In the genomic region with DNA sequence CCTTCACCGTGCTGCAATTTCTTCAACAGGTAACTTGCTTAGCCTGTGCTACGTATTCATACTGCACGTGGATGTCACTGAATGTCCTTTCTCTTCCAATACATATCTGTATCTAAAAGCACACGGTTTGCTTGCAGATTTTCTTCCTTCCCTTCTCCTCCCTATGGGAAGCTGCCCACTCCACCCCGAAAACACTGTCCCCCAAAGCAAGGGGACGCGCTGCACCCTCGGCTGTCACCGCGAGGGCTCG, we compare ENCODE assay signal across 8 cellular contexts. TPM values are rescaled to one million over a fixed set of nuclear protein-coding genes. Genes with fewer than 3 reads are reported as not detected.
A peak's percentile ranks its signal among the peaks of the same experiment; 100 is the strongest.
DNase-seq lines count a peak whose midpoint lies in the region; ATAC-seq and TF ChIP-seq lines count a peak whose summit lies in the region.

No MANE protein-coding gene starts in this region.

- DNase-seq in A172 (ENCODE audit: low spot score) (peak; percentile 36), NCI-H2081 treated with DMSO at 0.1 percent for 48 hours (lab: John Stamatoyannopoulos, UW) (peak; percentile 29), astrocyte of the spinal cord (ENCODE audit: low read depth, low spot score) (peak; percentile 50), testis (no peak), HT-29 (ENCODE audit: low spot score) (no peak)

- H3K27ac ChIP-seq in layer of hippocampus (ENCODE audit: low read depth, low read length) (peak overlapping the region; percentile 96), testis (peak overlapping the region; percentile 95 to 99)

- no peaks in the 10 kb centered on the region for H3K27me3 ChIP-seq in layer of hippocampus (ENCODE audit: control insufficient read depth, insufficient read depth, low read length)
- H3K27me3 ChIP-seq in testis: no peaks in the 10 kb centered on the region

- peak overlapping the region; percentile 52 for H3K4me3 ChIP-seq in astrocyte of the spinal cord (ENCODE audit: low read depth, low read length)
- H3K4me3 ChIP-seq in testis: peak overlapping the region; percentile 92 to 97

- H3K36me3 ChIP-seq in testis (ENCODE audit: low read depth, missing control alignments): no peaks in the 10 kb centered on the region

- peaks cover 21% of the 10 kb centered on the region for H3K4me1 ChIP-seq in testis

- TF ChIP-seq CTCF in astrocyte of the spinal cord (IDR thresholded peaks at IDR 0.05; ENCODE audit: low read depth, low read length): no peak
- peak in 1 of 3 experiments; percentile 46 for TF ChIP-seq CTCF in testis (IDR thresholded peaks at IDR 0.05)

- H3K9me3 ChIP-seq in testis: no peaks in the 10 kb centered on the region

- 0% methylated on average over 11 of the region's 11 CpGs for WGBS in testis, 2 donors

- no peak for TF ChIP-seq POLR2A in testis (IDR thresholded peaks at IDR 0.05)

- ATAC-seq in GM18502 (IDR thresholded peaks at IDR 0.05; ENCODE audit: poor library complexity, unreplicated experiment) (peak; percentile 24), HG02885 (IDR thresholded peaks at IDR 0.05; ENCODE audit: poor library complexity, unreplicated experiment) (peak; percentile 21)

- intact Hi-C loops in testis (cut with DNase I; ENCODE audit: low total_unique reads): no loop called here

- in situ Hi-C loops in astrocyte of the spinal cord (cut with HindIII; ENCODE audit: low sequenced_read_pairs): no loop called here

RNA-seq across cellular contexts. Expression of gene TMX4, which starts 0.7 kb away (rescaled TPM):
- 20.3 and 26.7 TPM in 2 replicates for total RNA-seq in A172 (2014; rRNA removed; shearing (Covaris generic))
- total RNA-seq in testis: 100 to 1,000 TPM; 236 to 290 TPM
- 236 TPM for polyA plus RNA-seq in testis (ENCODE audit: insufficient read depth, low read depth, low replicate concordance)
- total RNA-seq in HT-29 (2014; rRNA removed; shearing (Covaris generic)): 9.4 and 10.1 TPM in 2 replicates

Comparison
In these comparisons a context has a peak if more than half of its experiments do, and no peak if none do; other contexts are left out.
1. DNase-seq: peak in A172 (single experiment), NCI-H2081 treated with DMSO at 0.1 percent for 48 hours (single experiment) and astrocyte of the spinal cord (single experiment); none in testis (single experiment) and HT-29 (single experiment).